In the genomic region with DNA sequence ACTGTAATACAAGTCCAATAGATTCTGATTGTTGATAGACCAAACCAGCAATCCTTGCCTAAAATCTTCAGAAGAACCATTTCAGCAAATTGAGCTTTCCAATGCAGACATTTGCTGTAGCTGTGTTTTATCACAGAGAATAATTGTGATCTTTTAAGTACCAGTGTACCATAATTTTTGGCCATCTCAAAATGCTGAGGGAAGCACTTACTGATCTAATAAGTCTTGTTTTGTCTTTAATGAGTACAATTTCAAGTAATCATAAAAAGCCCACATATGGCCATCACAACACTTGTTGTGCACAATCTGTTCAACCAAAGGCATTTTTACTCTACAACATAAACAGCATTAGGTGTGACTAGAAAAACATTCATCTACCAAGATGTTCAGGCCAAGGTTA, we compare ENCODE assay signal across 1 cellular context.
TF ChIP-seq lines count a peak whose summit lies in the region.

No MANE protein-coding gene starts in this region.

TF ChIP-seq in HepG2, 621 proteins besides CTCF, POLR2A, EP300 and RAD21 (continued from another document):
- TF ChIP-seq ZFP36L2 (CRISPR knock-in tag; IDR thresholded peaks at IDR 0.05) (no peak), NR2F2 (IDR thresholded peaks at IDR 0.05; ENCODE audit: borderline replicate concordance, low read depth) (no peak), MAFF (IDR thresholded peaks at IDR 0.05; ENCODE audit: low read depth, low read length) (peak; percentile 69), MAF1 (CRISPR knock-in tag; IDR thresholded peaks at IDR 0.05; ENCODE audit: borderline replicate concordance) (no peak), NR2C2 (CRISPR knock-in tag; IDR thresholded peaks at IDR 0.05; ENCODE audit: borderline replicate concordance) (no peak), MAFK (conservative IDR thresholded peaks at IDR 0.05 in 1 of 2, IDR thresholded peaks at IDR 0.05 in 1 of 2; ENCODE audit: low read length in 2 of 2) (peak in 1 of 2 experiments; percentile 75; a peak in 3 of 4 replicates), SCMH1 (CRISPR knock-in tag; IDR thresholded peaks at IDR 0.05; ENCODE audit: borderline replicate concordance) (no peak), ARNT (IDR thresholded peaks at IDR 0.05) (no peak), BRD4 (CRISPR knock-in tag; IDR thresholded peaks at IDR 0.05) (no peak), HNRNPK (IDR thresholded peaks at IDR 0.05; ENCODE audit: low read depth, low read length, poor library complexity, severe bottlenecking) (no peak), MYNN (CRISPR knock-in tag; IDR thresholded peaks at IDR 0.05; ENCODE audit: low read depth) (no peak)
- TF ChIP-seq, protein P1, sequence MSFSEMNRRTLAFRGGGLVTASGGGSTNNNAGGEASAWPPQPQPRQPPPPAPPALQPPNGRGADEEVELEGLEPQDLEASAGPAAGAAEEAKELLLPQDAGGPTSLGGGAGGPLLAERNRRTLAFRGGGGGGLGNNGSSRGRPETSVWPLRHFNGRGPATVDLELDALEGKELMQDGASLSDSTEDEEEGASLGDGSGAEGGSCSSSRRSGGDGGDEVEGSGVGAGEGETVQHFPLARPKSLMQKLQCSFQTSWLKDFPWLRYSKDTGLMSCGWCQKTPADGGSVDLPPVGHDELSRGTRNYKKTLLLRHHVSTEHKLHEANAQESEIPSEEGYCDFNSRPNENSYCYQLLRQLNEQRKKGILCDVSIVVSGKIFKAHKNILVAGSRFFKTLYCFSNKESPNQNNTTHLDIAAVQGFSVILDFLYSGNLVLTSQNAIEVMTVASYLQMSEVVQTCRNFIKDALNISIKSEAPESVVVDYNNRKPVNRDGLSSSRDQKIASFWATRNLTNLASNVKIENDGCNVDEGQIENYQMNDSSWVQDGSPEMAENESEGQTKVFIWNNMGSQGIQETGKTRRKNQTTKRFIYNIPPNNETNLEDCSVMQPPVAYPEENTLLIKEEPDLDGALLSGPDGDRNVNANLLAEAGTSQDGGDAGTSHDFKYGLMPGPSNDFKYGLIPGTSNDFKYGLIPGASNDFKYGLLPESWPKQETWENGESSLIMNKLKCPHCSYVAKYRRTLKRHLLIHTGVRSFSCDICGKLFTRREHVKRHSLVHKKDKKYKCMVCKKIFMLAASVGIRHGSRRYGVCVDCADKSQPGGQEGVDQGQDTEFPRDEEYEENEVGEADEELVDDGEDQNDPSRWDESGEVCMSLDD (CRISPR knock-in tag; IDR thresholded peaks at IDR 0.05; ENCODE audit: borderline replicate concordance): no peak
- TF ChIP-seq, protein P2, sequence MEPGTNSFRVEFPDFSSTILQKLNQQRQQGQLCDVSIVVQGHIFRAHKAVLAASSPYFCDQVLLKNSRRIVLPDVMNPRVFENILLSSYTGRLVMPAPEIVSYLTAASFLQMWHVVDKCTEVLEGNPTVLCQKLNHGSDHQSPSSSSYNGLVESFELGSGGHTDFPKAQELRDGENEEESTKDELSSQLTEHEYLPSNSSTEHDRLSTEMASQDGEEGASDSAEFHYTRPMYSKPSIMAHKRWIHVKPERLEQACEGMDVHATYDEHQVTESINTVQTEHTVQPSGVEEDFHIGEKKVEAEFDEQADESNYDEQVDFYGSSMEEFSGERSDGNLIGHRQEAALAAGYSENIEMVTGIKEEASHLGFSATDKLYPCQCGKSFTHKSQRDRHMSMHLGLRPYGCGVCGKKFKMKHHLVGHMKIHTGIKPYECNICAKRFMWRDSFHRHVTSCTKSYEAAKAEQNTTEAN (CRISPR knock-in tag; conservative IDR thresholded peaks at IDR 0.05): no peak
TF ChIP-seq in HepG2: peak in this region for 2.
